9 cellular contexts compared by ENCODE assay signal in genomic region chr11:126391970-126392637, GRCh38. TPM values are rescaled to one million over a fixed set of nuclear protein-coding genes. Genes with fewer than 3 reads are reported as not detected.
DNase-seq lines count a peak whose midpoint lies in the region; ATAC-seq and TF ChIP-seq lines count a peak whose summit lies in the region.
"Had no signal": no experiment of that assay in that cellular context is flagged by ENCODE, and none has a peak within 500 bp of the region (broad histone marks: within the 10 kb centered on the region; RNA-seq: fewer than 3 reads in every experiment).

No MANE protein-coding gene starts in this region.

- H3K27me3 Mint-ChIP-seq in type B pancreatic cell, result no peaks in the 10 kb centered on the region
- no peaks in the 10 kb centered on the region for H3K27me3 Mint-ChIP-seq in activated CD4-positive, alpha-beta memory T cell treated with anti-CD3 and anti-CD28 coated beads for 36 hours
- H3K27me3 Mint-ChIP-seq in activated CD4-positive, alpha-beta T cell treated with anti-CD3 and anti-CD28 coated beads for 36 hours, result no peaks in the 10 kb centered on the region
- H3K27me3 Mint-ChIP-seq: activated naive CD4-positive, alpha-beta T cell treated with anti-CD3 and anti-CD28 coated beads, Interleukin-2, amount 50 U/mL, for 24 hours had no signal

- CTCF ChIA-PET in RWPE1 (lab: Yijun Ruan, JAX), result interaction anchor here (0.8 kb wide), 1 partner anchor 39 kb away, joined by 4 read pairs; no protein-coding TSS in a partner anchor
- CTCF ChIA-PET in activated CD4-positive, alpha-beta memory T cell treated with anti-CD3 and anti-CD28 coated beads for 36 hours (lab: Charles Lee), result no interaction called here
- CTCF ChIA-PET in activated CD4-positive, alpha-beta T cell treated with anti-CD3 and anti-CD28 coated beads for 36 hours (lab: Charles Lee), result no interaction called here

- no peaks in the 10 kb centered on the region for H3K36me3 ChIP-seq in heart left ventricle

- POLR2A ChIA-PET in RWPE1 (lab: Yijun Ruan, JAX; ENCODE audit: low non-redundant PET), result no interaction called here
- POLR2A ChIA-PET in activated CD4-positive, alpha-beta memory T cell treated with anti-CD3 and anti-CD28 coated beads for 36 hours (lab: Charles Lee), result no interaction called here
- POLR2A ChIA-PET in activated CD4-positive, alpha-beta T cell treated with anti-CD3 and anti-CD28 coated beads for 36 hours (lab: Charles Lee), result no interaction called here

- H3K4me3 Mint-ChIP-seq in type B pancreatic cell, result no peak overlapping the region
- no peak overlapping the region for H3K4me3 Mint-ChIP-seq in activated CD4-positive, alpha-beta memory T cell treated with anti-CD3 and anti-CD28 coated beads for 36 hours
- H3K4me3 Mint-ChIP-seq in activated CD4-positive, alpha-beta T cell treated with anti-CD3 and anti-CD28 coated beads for 36 hours, result no peak overlapping the region
- H3K4me3 Mint-ChIP-seq: activated naive CD4-positive, alpha-beta T cell treated with anti-CD3 and anti-CD28 coated beads, Interleukin-2, amount 50 U/mL, for 24 hours had no signal

- no peaks in the 10 kb centered on the region for H3K9me3 ChIP-seq in heart left ventricle

- intact Hi-C loops in heart left ventricle (cut with DNase I), result loop anchor here in 5 of 10 donors (2.0 to 5.0 kb wide), 4 partner anchors 35 to 81 kb away; partner anchors contain the start of gene ST3GAL4 (in 4 of the 5)
- intact Hi-C loops in activated CD4-positive, alpha-beta memory T cell treated with anti-CD3 and anti-CD28 coated beads for 36 hours (cut with micrococcal nuclease), result no loop called here
- intact Hi-C loops in activated CD4-positive, alpha-beta T cell treated with anti-CD3 and anti-CD28 coated beads for 36 hours (cut with DNase I, micrococcal nuclease), result no loop called here

- peaks cover 12 to 74% (median 49%) of the 10 kb centered on the region in 12 donors for H3K4me1 ChIP-seq in heart left ventricle

- 17 to 25% (median 24%) methylated on average over 8 of the region's 8 CpGs for WGBS in heart left ventricle, 4 donors

- peaks cover 24% of the 10 kb centered on the region for H3K4me1 Mint-ChIP-seq in type B pancreatic cell (ENCODE audit: unreplicated experiment)
- no peaks in the 10 kb centered on the region for H3K4me1 Mint-ChIP-seq in activated CD4-positive, alpha-beta memory T cell treated with anti-CD3 and anti-CD28 coated beads for 36 hours (ENCODE audit: low read depth)
- H3K4me1 Mint-ChIP-seq in activated CD4-positive, alpha-beta T cell treated with anti-CD3 and anti-CD28 coated beads for 36 hours, result no peaks in the 10 kb centered on the region

- ATAC-seq in HG02623 (IDR thresholded peaks at IDR 0.05; ENCODE audit: unreplicated experiment) (peak; percentile 77), heart left ventricle (peak; percentile 29 to 70 (median 54))
- ATAC-seq in activated CD4-positive, alpha-beta T cell treated with anti-CD3 and anti-CD28 coated beads for 36 hours, result no peak

- peak overlapping the region; percentile 98 for H3K27ac ChIP-seq in RWPE1
- peak overlapping the region; percentile 47 to 93 (median 74) for H3K27ac ChIP-seq in heart left ventricle

- H3K9me3 Mint-ChIP-seq in type B pancreatic cell, result peaks cover 4% of the 10 kb centered on the region
- H3K9me3 Mint-ChIP-seq in activated CD4-positive, alpha-beta memory T cell treated with anti-CD3 and anti-CD28 coated beads for 36 hours, result no peaks in the 10 kb centered on the region
- no peaks in the 10 kb centered on the region for H3K9me3 Mint-ChIP-seq in activated CD4-positive, alpha-beta T cell treated with anti-CD3 and anti-CD28 coated beads for 36 hours (ENCODE audit: low read depth)
- H3K9me3 Mint-ChIP-seq: activated naive CD4-positive, alpha-beta T cell treated with anti-CD3 and anti-CD28 coated beads, Interleukin-2, amount 50 U/mL, for 24 hours had no signal

- peak; percentile 39 for DNase-seq in GM12865 (ENCODE audit: low read depth)
- no peak for DNase-seq in RWPE1 (ENCODE audit: low spot score)
- peak in 3 of 5 donors; percentile 54 to 74 (median 68) for DNase-seq in heart left ventricle
- DNase-seq in type B pancreatic cell (ENCODE audit: extremely low spot score, unreplicated experiment), result no peak
- DNase-seq in activated CD4-positive, alpha-beta memory T cell treated with anti-CD3 and anti-CD28 coated beads for 36 hours, result no peak
- DNase-seq in activated CD4-positive, alpha-beta T cell treated with anti-CD3 and anti-CD28 coated beads for 36 hours, result no peak
- no peak for DNase-seq in GM19240 (ENCODE audit: insufficient read length, low spot score)

- TF ChIP-seq POLR2A in heart left ventricle (IDR thresholded peaks at IDR 0.05), result no peak

- peak overlapping the region; percentile 11 for H3K27ac Mint-ChIP-seq in type B pancreatic cell
- no peak overlapping the region for H3K27ac Mint-ChIP-seq in activated CD4-positive, alpha-beta memory T cell treated with anti-CD3 and anti-CD28 coated beads for 36 hours
- no peak overlapping the region for H3K27ac Mint-ChIP-seq in activated CD4-positive, alpha-beta T cell treated with anti-CD3 and anti-CD28 coated beads for 36 hours
- H3K27ac Mint-ChIP-seq: activated naive CD4-positive, alpha-beta T cell treated with anti-CD3 and anti-CD28 coated beads, Interleukin-2, amount 50 U/mL, for 24 hours had no signal

- H3K36me3 Mint-ChIP-seq in type B pancreatic cell, result peaks cover 7% of the 10 kb centered on the region
- H3K36me3 Mint-ChIP-seq in activated CD4-positive, alpha-beta memory T cell treated with anti-CD3 and anti-CD28 coated beads for 36 hours, result no peaks in the 10 kb centered on the region
- no peaks in the 10 kb centered on the region for H3K36me3 Mint-ChIP-seq in activated CD4-positive, alpha-beta T cell treated with anti-CD3 and anti-CD28 coated beads for 36 hours (ENCODE audit: low read depth)
- H3K36me3 Mint-ChIP-seq: activated naive CD4-positive, alpha-beta T cell treated with anti-CD3 and anti-CD28 coated beads, Interleukin-2, amount 50 U/mL, for 24 hours had no signal

- no peaks in the 10 kb centered on the region for H3K27me3 ChIP-seq in heart left ventricle

- H3K4me3 ChIP-seq in GM12865 (ENCODE audit: low read depth, low read length), result no peak overlapping the region
- no peak overlapping the region for H3K4me3 ChIP-seq in heart left ventricle

- TF ChIP-seq CTCF in GM12865 (IDR thresholded peaks at IDR 0.05; ENCODE audit: insufficient read depth, low read depth, low read length, missing control alignments), result peak; percentile 9
- TF ChIP-seq CTCF in RWPE1 (conservative IDR thresholded peaks at IDR 0.05; ENCODE audit: low read depth), result no peak
- peak in 7 of 12 donors; percentile 14 to 53 (median 28) for TF ChIP-seq CTCF in heart left ventricle (IDR thresholded peaks at IDR 0.05)
- TF ChIP-seq CTCF in type B pancreatic cell (conservative IDR thresholded peaks at IDR 0.05), result no peak

RNA-seq across cellular contexts. Expression of gene ST3GAL4, which starts 36.6 kb away (rescaled TPM):
- total RNA-seq in heart left ventricle, result 10 to 100 TPM; 30.6 to 88.5 (median 59.8) TPM
- 100 to 1,000 TPM in 1 of 2 donors, 10 to 100 TPM in 1; 66.1 to 168 TPM for polyA plus RNA-seq in heart left ventricle
- total RNA-seq in type B pancreatic cell (ENCODE audit: low replicate concordance), result 18.6 and 19.1 TPM in 2 replicates
- total RNA-seq in activated CD4-positive, alpha-beta memory T cell treated with anti-CD3 and anti-CD28 coated beads for 36 hours, result 10 to 100 TPM in 1 of 2 experiments, 1 to 10 TPM in 1; 9.8 to 10.7 TPM
- 1 to 10 TPM; 7.5 to 9.1 TPM for total RNA-seq in activated CD4-positive, alpha-beta T cell treated with anti-CD3 and anti-CD28 coated beads for 36 hours

Comparison
In these comparisons a context has a peak if more than half of its experiments do, and no peak if none do; other contexts are left out.
1. DNase-seq: peak in GM12865 (single experiment) and heart left ventricle (3 of 5); none in RWPE1 (single experiment), type B pancreatic cell (single experiment), activated CD4-positive, alpha-beta memory T cell treated with anti-CD3 and anti-CD28 coated beads for 36 hours (single experiment), activated CD4-positive, alpha-beta T cell treated with anti-CD3 and anti-CD28 coated beads for 36 hours (single experiment) and GM19240 (single experiment).
2. CTCF ChIP-seq: peak in GM12865 (single experiment) and heart left ventricle (7 of 12); none in RWPE1 (single experiment) and type B pancreatic cell (single experiment).